ENCODE assay signal across 26 cellular contexts in the genomic region with DNA sequence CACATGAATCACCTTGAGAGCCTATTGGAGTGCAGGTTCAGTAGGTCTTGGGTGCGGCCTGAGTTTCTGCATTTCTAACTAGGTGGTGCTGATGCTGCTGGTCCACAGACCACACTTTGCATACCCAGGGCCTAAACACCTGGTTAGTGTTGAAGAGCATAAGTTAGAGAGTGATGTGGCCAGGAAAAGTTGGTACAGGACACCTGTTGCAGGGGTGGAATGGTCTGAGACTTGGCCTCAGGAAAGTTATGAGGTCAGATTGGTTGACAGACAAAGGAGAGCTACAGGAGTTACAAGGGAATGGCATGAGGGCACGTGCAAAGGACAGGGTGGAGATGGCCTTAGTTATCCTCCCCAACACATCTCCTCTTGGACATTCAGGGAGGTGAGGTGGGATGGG.
"Had no signal": no experiment of that assay in that cellular context is flagged by ENCODE, and none has a peak within 500 bp of the region (broad histone marks: within the 10 kb centered on the region; RNA-seq: fewer than 3 reads in every experiment).

No MANE protein-coding gene starts in this region.

- DNase-seq: MG63, MM.1S, MV-4-11, NCI-H1048, NCI-H1092, NCI-H1105, NCI-H1105 treated with DMSO at 0.1 percent for 48 hours, NCI-H1417 treated with DMSO at 0.1 percent for 48 hours, NCI-H1436, NCI-H1694, NCI-H187, NCI-H187 treated with DMSO at 0.1 percent for 48 hours, NCI-H1930, NCI-H2029, NCI-H2029 treated with DMSO at 0.1 percent for 48 hours, NCI-H2081 treated with DMSO at 0.1 percent for 48 hours, NCI-H2107, NCI-H2171, NCI-H2171 treated with DMSO at 0.1 percent for 48 hours, NCI-H2227 treated with DMSO at 0.1 percent for 48 hours, NCI-H226, NCI-H345, NCI-H446, NCI-H446 treated with DMSO at 0.1 percent for 48 hours, NCI-H510A, NCI-H524 treated with DMSO at 0.1 percent for 48 hours had no signal

- H3K36me3 ChIP-seq: MG63 had no signal

- H3K27me3 ChIP-seq: MG63 had no signal

- H3K4me3 ChIP-seq: MG63 had no signal

- H3K9me3 ChIP-seq: MG63 had no signal
